8 cellular contexts compared by ENCODE assay signal in genomic region chr3:30578479-30578878, GRCh38. TPM values are rescaled to one million over a fixed set of nuclear protein-coding genes. Genes with fewer than 3 reads are reported as not detected.
DNase-seq lines count a peak whose midpoint lies in the region; ATAC-seq, FAIRE-seq and TF ChIP-seq lines count a peak whose summit lies in the region.

No MANE protein-coding gene starts in this region.

- H3K9me3 Mint-ChIP-seq in astrocyte (ENCODE audit: unreplicated experiment): no peaks in the 10 kb centered on the region

- peak overlapping the region; percentile 33 for H3K4me2 ChIP-seq in astrocyte (ENCODE audit: low read length)

- DNase-seq in AG09309 (ENCODE audit: low read depth) (peak; percentile 97), astrocyte (ENCODE audit: low read depth) (peak; percentile 97)
- no peak for DNase-seq in activated CD4-positive, CD25-positive, alpha-beta regulatory T cell (lab: John Stamatoyannopoulos, UW)

- no peak overlapping the region for H2AFZ ChIP-seq in astrocyte (ENCODE audit: low read depth, low read length)

- peak; percentile 72 for FAIRE-seq in astrocyte (lab: Jason Lieb, UNC)

- H3K36me3 ChIP-seq in astrocyte (ENCODE audit: insufficient read depth, low read length): no peaks in the 10 kb centered on the region
- H3K36me3 ChIP-seq in liver (ENCODE audit: control insufficient read depth in 4 of 4, insufficient read depth in 3 of 4, low read depth in 1 of 4, low read length in 3 of 4): no peaks in the 10 kb centered on the region

- H3K27ac ChIP-seq in astrocyte (ENCODE audit: low read depth, low read length) (peak overlapping the region; percentile 35), liver (ENCODE audit: low read depth in 1 of 2, low read length in 2 of 2) (no peak overlapping the region)

- TF ChIP-seq CTCF in AG09309 (IDR thresholded peaks at IDR 0.05; ENCODE audit: control insufficient read depth, insufficient read depth, low read depth, low read length, missing control alignments) (no peak), astrocyte (IDR thresholded peaks at IDR 0.05; ENCODE audit: insufficient read depth, low read depth, low read length) (no peak), liver (IDR thresholded peaks at IDR 0.05; ENCODE audit: low read depth, low read length, missing input control) (no peak)

- TF ChIP-seq RAD21 in liver (IDR thresholded peaks at IDR 0.05): peak; percentile 24 to 41

- H3K4me3 ChIP-seq in AG09309 (ENCODE audit: control insufficient read depth, low read depth, low read length) (no peak overlapping the region), astrocyte (ENCODE audit: insufficient read depth, low read depth, low read length) (no peak overlapping the region), liver (ENCODE audit: low read depth in 1 of 3, low read length in 3 of 3) (no peak overlapping the region)

- WGBS in liver: 30% methylated on average over 4 of the region's 4 CpGs

- H3K27me3 ChIP-seq in astrocyte (ENCODE audit: insufficient read depth, low read length) (no peaks in the 10 kb centered on the region), liver (ENCODE audit: control insufficient read depth in 4 of 4, insufficient read depth in 4 of 4, low read length in 3 of 4) (no peaks in the 10 kb centered on the region)

- peaks cover 21% of the 10 kb centered on the region for H3K4me1 Mint-ChIP-seq in astrocyte (ENCODE audit: low read depth, unreplicated experiment)

- H3K4me1 ChIP-seq in astrocyte (ENCODE audit: insufficient read depth, low read length) (peaks cover 15% of the 10 kb centered on the region), liver (ENCODE audit: control insufficient read depth in 4 of 4, insufficient read depth in 4 of 4, low read length in 3 of 4) (peaks cover 3 to 11% (median 5%) of the 10 kb centered on the region in 4 donors)

- ATAC-seq in HG02852 (IDR thresholded peaks at IDR 0.05; ENCODE audit: unreplicated experiment) (peak; percentile 35), HG03025 (IDR thresholded peaks at IDR 0.05; ENCODE audit: low FRiP score, unreplicated experiment) (no peak), HG03565 (IDR thresholded peaks at IDR 0.05; ENCODE audit: unreplicated experiment) (no peak), GM18520 (IDR thresholded peaks at IDR 0.05; ENCODE audit: unreplicated experiment) (no peak)

- no peaks in the 10 kb centered on the region for H4K20me1 ChIP-seq in astrocyte (ENCODE audit: insufficient read depth, low read length)

- no peaks in the 10 kb centered on the region for H3K36me3 Mint-ChIP-seq in astrocyte (ENCODE audit: low read depth, unreplicated experiment)

- no peak overlapping the region for H3K4me3 Mint-ChIP-seq in astrocyte (ENCODE audit: unreplicated experiment)

- no peaks in the 10 kb centered on the region for H3K79me2 ChIP-seq in astrocyte (ENCODE audit: insufficient read depth, low read length)

- no peaks in the 10 kb centered on the region for H3K9me3 ChIP-seq in astrocyte (ENCODE audit: insufficient read depth, low read depth, low read length)
- no peaks in the 10 kb centered on the region for H3K9me3 ChIP-seq in liver (ENCODE audit: control insufficient read depth in 4 of 4, low read length in 3 of 4)

- H3K9ac ChIP-seq in astrocyte (ENCODE audit: low read length) (no peak overlapping the region), liver (ENCODE audit: low read depth in 1 of 2, low read length in 2 of 2) (no peak overlapping the region)

- peak overlapping the region; percentile 75 for H3K27ac Mint-ChIP-seq in astrocyte (ENCODE audit: unreplicated experiment)

- H3K27me3 Mint-ChIP-seq in astrocyte (ENCODE audit: low read depth, unreplicated experiment): no peaks in the 10 kb centered on the region

TF ChIP-seq in liver, 16 proteins besides CTCF, POLR2A, EP300 and RAD21:
- TF ChIP-seq ATF3 (IDR thresholded peaks at IDR 0.05): no peak
- TF ChIP-seq TAF1 (conservative IDR thresholded peaks at IDR 0.05): no peak
- no peak for TF ChIP-seq MAX (IDR thresholded peaks at IDR 0.05)
- TF ChIP-seq NR2F2 (IDR thresholded peaks at IDR 0.05): no peak
- TF ChIP-seq FOXA2 (IDR thresholded peaks at IDR 0.05): peak; percentile 20
- peak; percentile 67 to 72 for TF ChIP-seq RXRA (IDR thresholded peaks at IDR 0.05)
- peak in 1 of 2 donors; percentile 44 for TF ChIP-seq HNF4A (conservative IDR thresholded peaks at IDR 0.05)
- no peak for TF ChIP-seq REST (IDR thresholded peaks at IDR 0.05)
- TF ChIP-seq YY1 (IDR thresholded peaks at IDR 0.05): peak; percentile 28
- TF ChIP-seq JUND (IDR thresholded peaks at IDR 0.05): no peak
- no peak for TF ChIP-seq EGR1 (IDR thresholded peaks at IDR 0.05; ENCODE audit: low read depth in 2 of 2)
- TF ChIP-seq ZBTB33 (IDR thresholded peaks at IDR 0.05): no peak
TF ChIP-seq in liver: peak in this region for 4.

RNA-seq across cellular contexts. Expression of gene TGFBR2, which starts 27.9 kb away (rescaled TPM):
- total RNA-seq in astrocyte: 39.9 and 44.1 TPM in 2 replicates
- 10 to 100 TPM; 36.4 to 61.2 TPM for total RNA-seq in liver
- 10 to 100 TPM; 13.9 to 31.0 TPM for polyA plus RNA-seq in liver

Comparison
In these comparisons a context has a peak if more than half of its experiments do, and no peak if none do; other contexts are left out.
1. DNase-seq: peak in AG09309 (single experiment) and astrocyte (single experiment); none in activated CD4-positive, CD25-positive, alpha-beta regulatory T cell (0 of 4).